20 cellular contexts compared by ENCODE assay signal in the genomic region with DNA sequence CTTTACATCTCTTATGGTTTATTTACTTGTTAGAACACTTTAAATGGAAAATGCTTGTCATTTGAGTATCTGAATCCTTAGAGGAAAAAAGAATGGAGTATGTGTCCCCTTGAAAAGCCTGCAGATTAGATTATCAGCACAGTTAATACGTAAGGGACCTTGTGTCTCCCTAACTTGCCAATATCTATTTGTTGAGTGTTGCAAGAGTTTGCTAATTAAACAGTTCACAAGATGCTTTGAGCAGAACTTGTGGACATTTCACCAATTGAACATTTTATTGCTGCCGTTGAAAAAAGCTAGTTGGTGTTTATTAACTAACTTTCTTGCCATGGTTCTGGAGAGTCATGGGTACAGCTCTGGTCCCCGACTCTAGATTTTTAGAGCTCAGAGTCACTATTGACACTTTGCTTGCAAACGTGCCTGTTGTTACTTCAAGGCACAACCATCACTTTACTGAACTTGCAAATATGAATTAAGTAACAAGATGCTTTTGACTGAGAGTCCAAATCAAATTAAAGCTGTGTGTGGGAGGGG.
"Had no signal": no experiment of that assay in that cellular context is flagged by ENCODE, and none has a peak within 500 bp of the region (broad histone marks: within the 10 kb centered on the region; RNA-seq: fewer than 3 reads in every experiment).

No MANE protein-coding gene starts in this region.

- H3K4me3 ChIP-seq: breast epithelium, colonic mucosa, esophagus squamous epithelium, gastrocnemius medialis, lower lobe of right lung, mucosa of descending colon, spleen, thoracic aorta had no signal

- ATAC-seq: activated CD4-positive, alpha-beta T cell treated with anti-CD3 and anti-CD28 coated beads for 36 hours; gastrocnemius medialis had no signal

- H3K4me1 ChIP-seq: breast epithelium, colonic mucosa, gastrocnemius medialis, parathyroid adenoma had no signal

- H3K79me2 ChIP-seq: parathyroid adenoma had no signal

- H3K9me3 ChIP-seq: breast epithelium, colonic mucosa, esophagus squamous epithelium, gastrocnemius medialis, lower lobe of right lung, mucosa of descending colon, spleen, thoracic aorta had no signal

- DNase-seq: activated CD4-positive, alpha-beta T cell treated with anti-CD3 and anti-CD28 coated beads for 36 hours; activated CD4-positive, alpha-beta T cell treated with anti-CD3 and anti-CD28 coated beads, Interleukin-2, amount 50 U/mL, for 48 hours; activated CD8-positive, alpha-beta memory T cell treated with anti-CD3 and anti-CD28 coated beads, Interleukin-2, amount 50 U/mL, for 48 hours; activated naive CD4-positive, alpha-beta T cell; activated naive CD8-positive, alpha-beta T cell treated with anti-CD3 and anti-CD28 coated beads, Interleukin-2, amount 10 ng/mL, durations not matched to agents 7 days and 5 days; activated T-cell treated with anti-CD3 and anti-CD28 coated beads, Interleukin-2, amount 50 U/mL, for 4 hours; amniotic stem cell; colonic mucosa; esophagus squamous epithelium; gastrocnemius medialis; head of caudate nucleus; lower lobe of right lung; nephron progenitor cell; nucleus accumbens; spleen; stimulated activated CD4-positive, alpha-beta T cell treated with anti-CD3 and anti-CD28 coated beads, Interleukin-4, amount 100 ng/mL, for 1 hour had no signal

- H3K27me3 ChIP-seq: breast epithelium, colonic mucosa, esophagus squamous epithelium, gastrocnemius medialis, spleen had no signal

- H2AFZ ChIP-seq: parathyroid adenoma had no signal

- H3K36me3 ChIP-seq: breast epithelium, colonic mucosa, esophagus squamous epithelium, gastrocnemius medialis, lower lobe of right lung, spleen, thoracic aorta had no signal

- H3K27ac ChIP-seq: breast epithelium, colonic mucosa, esophagus squamous epithelium, gastrocnemius medialis, lower lobe of right lung, parathyroid adenoma, thoracic aorta had no signal

- H3K9ac ChIP-seq: parathyroid adenoma had no signal
